8 cellular contexts compared by ENCODE assay signal in the genomic region with DNA sequence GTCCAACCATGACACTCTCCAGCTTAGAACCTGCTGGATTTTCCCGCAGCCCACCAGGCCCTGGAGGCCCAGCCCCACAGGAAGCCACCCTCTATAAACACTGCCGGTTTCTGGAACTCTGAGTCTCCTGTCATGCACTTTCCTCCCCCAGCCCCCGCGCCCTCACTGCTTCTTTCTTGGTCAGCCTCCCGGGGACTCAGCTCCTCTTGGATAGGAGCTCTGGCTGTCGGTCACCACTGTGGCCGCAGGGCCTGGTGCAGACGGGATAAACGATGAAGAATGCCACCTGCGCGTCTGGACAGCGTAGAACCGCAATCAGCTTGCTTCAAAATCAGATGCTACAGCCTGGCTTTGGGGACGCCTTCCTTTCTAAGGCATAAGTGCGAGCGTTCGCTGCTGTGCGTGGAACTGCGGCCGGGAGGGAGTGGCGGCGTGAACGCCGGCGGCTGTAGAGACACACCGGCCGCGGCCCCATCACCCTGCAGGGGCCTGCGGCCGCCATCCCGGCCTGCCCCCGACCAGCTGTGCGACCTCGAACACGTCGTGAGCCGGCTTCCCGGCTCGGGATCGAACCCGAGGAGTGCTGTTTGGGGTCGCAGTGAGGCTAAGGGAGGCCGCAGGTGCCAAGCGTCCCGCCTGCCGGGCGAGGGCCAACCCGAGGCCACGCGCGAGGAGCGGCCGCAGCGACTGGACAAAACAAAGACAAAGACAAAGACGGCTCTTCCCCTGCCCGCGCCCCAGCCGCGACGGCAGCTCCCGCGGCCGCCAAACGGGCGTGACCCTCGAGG. TPM values are rescaled to one million over a fixed set of nuclear protein-coding genes. Genes with fewer than 3 reads are reported as not detected.
DNase-seq lines count a peak whose midpoint lies in the region; ATAC-seq and TF ChIP-seq lines count a peak whose summit lies in the region.

No MANE protein-coding gene starts in this region.

- H3K4me1 ChIP-seq in CD8-positive, alpha-beta memory T cell (ENCODE audit: insufficient read depth, low read length), result peaks cover 56% of the 10 kb centered on the region
- H3K4me1 ChIP-seq in neutrophil (ENCODE audit: control insufficient read depth in 1 of 2, insufficient read depth in 1 of 2, low read depth in 1 of 2, low read length in 1 of 2), result peaks cover 77 to 89% of the 10 kb centered on the region in 2 experiments

- H3K27me3 ChIP-seq in CD8-positive, alpha-beta memory T cell (ENCODE audit: insufficient read depth, low read length, poor library complexity, severe bottlenecking), result no peaks in the 10 kb centered on the region
- H3K27me3 ChIP-seq in neutrophil, result no peaks in the 10 kb centered on the region

- CTCF ChIA-PET in CD8-positive, alpha-beta memory T cell (lab: Charles Lee), result interaction anchor here (1.0 to 3.7 kb wide), 12 partner anchors 20 to 362 kb away, joined by 3 to 19 read pairs (median 5); a partner anchor contains a TSS
- CTCF ChIA-PET in activated CD8-positive, alpha-beta T cell treated with anti-CD3 and anti-CD28 coated beads, Interleukin-2, amount 10 ng/mL, durations not matched to agents 7 days and 5 days (lab: Charles Lee), result interaction anchor here (1.0 to 6.3 kb wide), 8 partner anchors 9 to 362 kb away, joined by 3 to 106 read pairs (median 5); a partner anchor contains a TSS

- H3K9me3 ChIP-seq in CD8-positive, alpha-beta memory T cell (ENCODE audit: low read length), result no peaks in the 10 kb centered on the region
- H3K9me3 ChIP-seq in neutrophil, result no peaks in the 10 kb centered on the region

- POLR2A ChIA-PET in CD8-positive, alpha-beta memory T cell (lab: Charles Lee), result interaction anchor here (1.0 to 3.8 kb wide), 12 partner anchors 10 to 206 kb away, joined by 3 to 25 read pairs (median 7); a partner anchor contains a TSS
- POLR2A ChIA-PET in activated CD8-positive, alpha-beta T cell treated with anti-CD3 and anti-CD28 coated beads, Interleukin-2, amount 10 ng/mL, durations not matched to agents 7 days and 5 days (lab: Charles Lee), result interaction anchor here (0.6 to 2.5 kb wide), 12 partner anchors 11 to 280 kb away, joined by 3 to 19 read pairs (median 4); a partner anchor contains a TSS

- no peaks in the 10 kb centered on the region for H3K36me3 ChIP-seq in CD8-positive, alpha-beta memory T cell (ENCODE audit: insufficient read depth, low read length)
- H3K36me3 ChIP-seq in neutrophil, result no peaks in the 10 kb centered on the region

- no peak for TF ChIP-seq CTCF in neutrophil (IDR thresholded peaks at IDR 0.05)

- ATAC-seq in HG02610 (IDR thresholded peaks at IDR 0.05; ENCODE audit: unreplicated experiment) (peak; percentile 7), GM18873 (IDR thresholded peaks at IDR 0.05; ENCODE audit: low FRiP score, unreplicated experiment) (no peak)
- ATAC-seq in activated CD8-positive, alpha-beta T cell treated with anti-CD3 and anti-CD28 coated beads, Interleukin-2, amount 10 ng/mL, durations not matched to agents 7 days and 5 days, result no peak

- peak overlapping the region; percentile 67 for H3K4me3 ChIP-seq in CD8-positive, alpha-beta memory T cell (ENCODE audit: low read length)
- H3K4me3 ChIP-seq in neutrophil (ENCODE audit: low read depth in 1 of 2, low read length in 1 of 2), result peak overlapping the region; percentile 72 to 80

- peak overlapping the region; percentile 69 for H3K27ac ChIP-seq in CD8-positive, alpha-beta memory T cell (ENCODE audit: low read depth, low read length)
- peak overlapping the region; percentile 93 for H3K27ac ChIP-seq in neutrophil

- H3K4me3 Mint-ChIP-seq in CD8-positive, alpha-beta memory T cell, result peak overlapping the region; percentile 86 to 97 (median 94)
- H3K4me3 Mint-ChIP-seq in activated CD8-positive, alpha-beta T cell treated with anti-CD3 and anti-CD28 coated beads, Interleukin-2, amount 10 ng/mL, durations not matched to agents 7 days and 5 days, result peak overlapping the region; percentile 92

- peak in 2 of 5 donors; percentile 30 to 37 for DNase-seq in CD8-positive, alpha-beta memory T cell
- DNase-seq in activated CD8-positive, alpha-beta T cell treated with anti-CD3 and anti-CD28 coated beads, Interleukin-2, amount 10 ng/mL, durations not matched to agents 7 days and 5 days, result peak; percentile 48
- DNase-seq in glomerular visceral epithelial cell (ENCODE audit: extremely low spot score), result peak; percentile 29
- no peak for DNase-seq in KG1 (lab: John Stamatoyannopoulos, UW)
- no peak for DNase-seq in stimulated activated CD4-positive, alpha-beta T cell treated with anti-CD3 and anti-CD28 coated beads, Interleukin-2, amount 100 ng/mL, for 48 hours

- H3K36me3 Mint-ChIP-seq in CD8-positive, alpha-beta memory T cell, result peaks cover 0 to 22% (median 0%) of the 10 kb centered on the region in 3 donors
- peaks cover 19% of the 10 kb centered on the region for H3K36me3 Mint-ChIP-seq in activated CD8-positive, alpha-beta T cell treated with anti-CD3 and anti-CD28 coated beads, Interleukin-2, amount 10 ng/mL, durations not matched to agents 7 days and 5 days (ENCODE audit: low read depth)

- H3K9me3 Mint-ChIP-seq in CD8-positive, alpha-beta memory T cell, result no peaks in the 10 kb centered on the region
- no peaks in the 10 kb centered on the region for H3K9me3 Mint-ChIP-seq in activated CD8-positive, alpha-beta T cell treated with anti-CD3 and anti-CD28 coated beads, Interleukin-2, amount 10 ng/mL, durations not matched to agents 7 days and 5 days (ENCODE audit: insufficient read depth)

- no peaks in the 10 kb centered on the region for H3K27me3 Mint-ChIP-seq in CD8-positive, alpha-beta memory T cell
- H3K27me3 Mint-ChIP-seq in activated CD8-positive, alpha-beta T cell treated with anti-CD3 and anti-CD28 coated beads, Interleukin-2, amount 10 ng/mL, durations not matched to agents 7 days and 5 days (ENCODE audit: low read depth), result no peaks in the 10 kb centered on the region

- peaks cover 62 to 74% (median 70%) of the 10 kb centered on the region in 3 donors for H3K4me1 Mint-ChIP-seq in CD8-positive, alpha-beta memory T cell
- H3K4me1 Mint-ChIP-seq in activated CD8-positive, alpha-beta T cell treated with anti-CD3 and anti-CD28 coated beads, Interleukin-2, amount 10 ng/mL, durations not matched to agents 7 days and 5 days (ENCODE audit: low read depth), result peaks cover 68% of the 10 kb centered on the region

- H3K27ac Mint-ChIP-seq in CD8-positive, alpha-beta memory T cell, result peak overlapping the region; percentile 78 to 98 (median 89)
- H3K27ac Mint-ChIP-seq in activated CD8-positive, alpha-beta T cell treated with anti-CD3 and anti-CD28 coated beads, Interleukin-2, amount 10 ng/mL, durations not matched to agents 7 days and 5 days, result peak overlapping the region; percentile 75

RNA-seq across cellular contexts. Expression of a gene that starts 0.7 kb away (rescaled TPM):
- 10 to 100 TPM; 48.2 to 50.8 TPM for total RNA-seq in CD8-positive, alpha-beta memory T cell
- 69.8 TPM for polyA plus RNA-seq in CD8-positive, alpha-beta memory T cell
- total RNA-seq in activated CD8-positive, alpha-beta T cell treated with anti-CD3 and anti-CD28 coated beads, Interleukin-2, amount 10 ng/mL, durations not matched to agents 7 days and 5 days, result 10 to 100 TPM; 54.9 to 55.2 TPM

RNA-seq across cellular contexts. Expression of a gene that starts 47.9 kb away (rescaled TPM):
- 100 to 1,000 TPM; 159 to 165 TPM for total RNA-seq in CD8-positive, alpha-beta memory T cell
- 847 TPM for polyA plus RNA-seq in CD8-positive, alpha-beta memory T cell
- 100 to 1,000 TPM; 503 to 530 TPM for total RNA-seq in activated CD8-positive, alpha-beta T cell treated with anti-CD3 and anti-CD28 coated beads, Interleukin-2, amount 10 ng/mL, durations not matched to agents 7 days and 5 days

RNA-seq across cellular contexts. Expression of a gene that starts 54.9 kb away (rescaled TPM):
- 10 to 100 TPM; 81.7 to 85.3 TPM for total RNA-seq in CD8-positive, alpha-beta memory T cell
- polyA plus RNA-seq in CD8-positive, alpha-beta memory T cell, result 88.1 TPM
- 100 to 1,000 TPM in 1 of 2 experiments, 10 to 100 TPM in 1; 98.8 to 102 TPM for total RNA-seq in activated CD8-positive, alpha-beta T cell treated with anti-CD3 and anti-CD28 coated beads, Interleukin-2, amount 10 ng/mL, durations not matched to agents 7 days and 5 days

Comparison
In these comparisons a context has a peak if more than half of its experiments do, and no peak if none do; other contexts are left out.
1. DNase-seq: peak in activated CD8-positive, alpha-beta T cell treated with anti-CD3 and anti-CD28 coated beads, Interleukin-2, amount 10 ng/mL, durations not matched to agents 7 days and 5 days (single experiment) and glomerular visceral epithelial cell (single experiment); none in KG1 (single experiment) and stimulated activated CD4-positive, alpha-beta T cell treated with anti-CD3 and anti-CD28 coated beads, Interleukin-2, amount 100 ng/mL, for 48 hours (0 of 2).